ENCODE assay signal across 10 cellular contexts in the genomic region with DNA sequence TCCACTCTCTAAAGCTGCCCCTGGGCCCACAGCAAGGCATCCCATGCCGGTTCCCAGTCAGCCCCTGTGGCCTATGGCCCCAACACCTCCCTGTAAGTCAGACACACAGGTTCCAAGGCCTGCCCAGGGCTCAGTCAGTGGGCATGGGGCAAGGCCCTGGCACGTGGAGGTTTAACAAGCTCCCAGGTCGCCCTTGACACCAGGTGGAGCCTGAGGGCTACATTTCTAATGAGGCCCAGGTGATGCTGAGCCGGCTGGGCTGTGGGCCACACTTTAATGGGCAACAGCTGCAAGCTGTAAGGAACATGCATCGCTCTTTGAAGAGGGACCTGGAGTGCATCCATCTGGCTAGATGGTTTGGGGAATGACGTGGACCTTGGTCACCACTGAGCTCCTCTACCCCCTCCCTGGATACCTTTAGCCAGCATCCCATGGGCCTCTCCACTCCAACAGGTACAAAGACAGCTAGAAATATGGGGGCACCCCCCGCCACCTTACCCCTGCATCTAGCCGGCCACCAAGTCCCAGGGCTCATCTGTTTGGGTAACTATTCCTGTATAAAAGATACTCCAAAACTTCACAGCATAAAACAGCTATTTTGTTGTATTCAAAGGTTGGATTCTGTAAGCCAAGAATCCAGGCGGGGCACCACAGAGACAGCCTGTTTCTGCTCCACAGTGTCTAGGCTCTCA.
DNase-seq lines count a peak whose midpoint lies in the region; ATAC-seq and TF ChIP-seq lines count a peak whose summit lies in the region.
"Had no signal": no experiment of that assay in that cellular context is flagged by ENCODE, and none has a peak within 500 bp of the region (broad histone marks: within the 10 kb centered on the region; RNA-seq: fewer than 3 reads in every experiment).

No MANE protein-coding gene starts in this region.

- H3K27ac ChIP-seq in HCT116 (ENCODE audit: low read depth, low read length) (no peak overlapping the region), OCI-LY1 (ENCODE audit: low read depth, low read length, poor library complexity, severe bottlenecking) (no peak overlapping the region), foreskin keratinocyte (no peak overlapping the region), lower lobe of right lung (no peak overlapping the region)
- H3K27ac ChIP-seq: body of pancreas had no signal

- peak in 2 of 3 experiments; percentile 20 to 41; a peak in 3 of 6 replicates for TF ChIP-seq CTCF in HCT116 (IDR thresholded peaks at IDR 0.05 in 2 of 3, conservative IDR thresholded peaks at IDR 0.05 in 1 of 3; ENCODE audit: borderline replicate concordance in 1 of 3, insufficient read depth in 1 of 3, low read depth in 2 of 3, low read length in 2 of 3)
- TF ChIP-seq CTCF in OCI-LY1 (IDR thresholded peaks at IDR 0.05; ENCODE audit: low read length), result 0 out of 2 replicates have a peak, but pooled peaks have one; percentile 24
- peak; percentile 59 for TF ChIP-seq CTCF in foreskin keratinocyte (conservative IDR thresholded peaks at IDR 0.05)
- TF ChIP-seq CTCF in lower lobe of right lung (IDR thresholded peaks at IDR 0.05), result no peak

- intact Hi-C loops in HCT116 (cut with micrococcal nuclease) (loop anchor here (1.0 kb wide), 1 partner anchor 93 kb away; no protein-coding TSS in a partner anchor), lower lobe of right lung (cut with DNase I) (no loop called here)

- H3K27me3 ChIP-seq in HCT116 (ENCODE audit: insufficient read depth, low read length), result no peaks in the 10 kb centered on the region
- H3K27me3 ChIP-seq in OCI-LY1 (ENCODE audit: insufficient read depth, low read length), result peaks cover 3% of the 10 kb centered on the region; the same call in 1 of the 2 replicates
- no peaks in the 10 kb centered on the region for H3K27me3 ChIP-seq in foreskin keratinocyte
- no peaks in the 10 kb centered on the region for H3K27me3 ChIP-seq in lower lobe of right lung (ENCODE audit: low read depth)
- H3K27me3 ChIP-seq: body of pancreas had no signal

- TF ChIP-seq POLR2A in HCT116 (IDR thresholded peaks at IDR 0.05; ENCODE audit: borderline replicate concordance, extremely low read depth, insufficient read depth, insufficient read length), result no peak

- DNase-seq in COR-L47 (lab: John Stamatoyannopoulos, UW) (peak; percentile 22), HCT116 (ENCODE audit: low read depth, low spot score) (no peak), foreskin keratinocyte (peak in 1 of 2 donors; percentile 72), NOMO-1 (lab: John Stamatoyannopoulos, UW; ENCODE audit: unreplicated experiment in 2 of 2) (no peak), lower lobe of right lung (no peak)
- DNase-seq in stimulated activated CD8-positive, alpha-beta memory T cell treated with anti-CD3 and anti-CD28 coated beads, Interleukin-4, amount 100 ng/mL, for 48 hours, result no peak
- DNase-seq: body of pancreas, GDM1 had no signal

- no peak overlapping the region for H3K4me3 ChIP-seq in HCT116 (replicated peaks in 1 of 2; ENCODE audit: low read depth in 1 of 2, low read length in 2 of 2)
- no peak overlapping the region for H3K4me3 ChIP-seq in OCI-LY1 (ENCODE audit: low read depth, low read length, poor library complexity, severe bottlenecking)
- no peak overlapping the region for H3K4me3 ChIP-seq in lower lobe of right lung
- H3K4me3 ChIP-seq: body of pancreas had no signal

- H3K4me1 ChIP-seq in HCT116 (ENCODE audit: control insufficient read depth in 1 of 2, insufficient read depth in 2 of 2, low read length in 2 of 2), result no peaks in the 10 kb centered on the region
- no peaks in the 10 kb centered on the region for H3K4me1 ChIP-seq in OCI-LY1 (ENCODE audit: insufficient read depth, low read length, severe bottlenecking)
- peaks cover 18% of the 10 kb centered on the region for H3K4me1 ChIP-seq in foreskin keratinocyte
- H3K4me1 ChIP-seq in lower lobe of right lung, result no peaks in the 10 kb centered on the region
- H3K4me1 ChIP-seq: body of pancreas had no signal

- H3K9me3 ChIP-seq in HCT116 (ENCODE audit: control insufficient read depth in 1 of 2, insufficient read depth in 1 of 2, low read depth in 1 of 2, low read length in 2 of 2) (peaks cover 9 to 15% of the 10 kb centered on the region in 2 experiments; a peak in 2 of 4 replicates), OCI-LY1 (ENCODE audit: low read length) (peaks cover 9% of the 10 kb centered on the region; the same call in 1 of the 2 replicates), lower lobe of right lung (peaks cover 4% of the 10 kb centered on the region)

- no TSS peak for BruUV-seq in HCT116 (replicated peaks; lab: Mats Ljungman, UMichigan)

- H4K20me1 ChIP-seq in HCT116 (ENCODE audit: insufficient read depth), result no peaks in the 10 kb centered on the region
- no peaks in the 10 kb centered on the region for H4K20me1 ChIP-seq in OCI-LY1 (ENCODE audit: insufficient read depth, low read length)

- peak; percentile 62 for TF ChIP-seq RAD21 in HCT116 (IDR thresholded peaks at IDR 0.05; ENCODE audit: low read depth)

- peak; percentile 59 for ATAC-seq in HCT116
- peak; percentile 31 for ATAC-seq in foreskin keratinocyte
- ATAC-seq in HG02870 (IDR thresholded peaks at IDR 0.05; ENCODE audit: unreplicated experiment), result no peak
- ATAC-seq in lower lobe of right lung, result no peak
- ATAC-seq: body of pancreas had no signal

- POLR2A ChIA-PET in HCT116 (lab: Charles Lee), result interaction anchor here (1.2 kb wide), 1 partner anchor 93 kb away, joined by 5 read pairs; no protein-coding TSS in a partner anchor

- no peaks in the 10 kb centered on the region for H3K79me2 ChIP-seq in HCT116 (ENCODE audit: insufficient read depth, low read length)
- H3K79me2 ChIP-seq in OCI-LY1 (ENCODE audit: insufficient read depth, low read length), result no peaks in the 10 kb centered on the region

- H3K9ac ChIP-seq in HCT116 (ENCODE audit: low read length) (no peak overlapping the region), OCI-LY1 (ENCODE audit: low read length) (no peak overlapping the region)

- H3K4me2 ChIP-seq in HCT116 (ENCODE audit: low read length), result no peak overlapping the region
- no peak overlapping the region for H3K4me2 ChIP-seq in OCI-LY1 (ENCODE audit: low read length)

- H3F3A ChIP-seq in OCI-LY1 (ENCODE audit: insufficient read depth, low read length), result no peaks in the 10 kb centered on the region

- CTCF ChIA-PET in HCT116 (lab: Charles Lee), result interaction anchor here (1.2 to 2.6 kb wide), 3 partner anchors 9 to 302 kb away, joined by 3 to 39 read pairs (median 13); no protein-coding TSS in a partner anchor

- H3K9me2 ChIP-seq in HCT116 (ENCODE audit: insufficient read depth), result no peaks in the 10 kb centered on the region
- H3K9me2 ChIP-seq in OCI-LY1 (ENCODE audit: low read depth, low read length), result no peaks in the 10 kb centered on the region

- RAD21 ChIA-PET in HCT116 (lab: Charles Lee; ENCODE audit: low non-redundant PET in 1 of 2, low total read pairs in 2 of 2, uncharacterized antibody in 2 of 2, unreplicated experiment in 2 of 2), result interaction anchor here (0.9 to 1.4 kb wide), 4 partner anchors 58 to 93 kb away, joined by 3 to 7 read pairs (median 4); no protein-coding TSS in a partner anchor

- no peak overlapping the region for H2AFZ ChIP-seq in HCT116 (ENCODE audit: low read depth, low read length, poor library complexity, severe bottlenecking)
- H2AFZ ChIP-seq in OCI-LY1 (ENCODE audit: low read length), result no peak overlapping the region

- H3K36me3 ChIP-seq in HCT116 (ENCODE audit: control insufficient read depth in 1 of 2, insufficient read depth in 2 of 2, low read length in 2 of 2) (no peaks in the 10 kb centered on the region), OCI-LY1 (ENCODE audit: insufficient read depth, low read length) (no peaks in the 10 kb centered on the region; the same call in 1 of the 2 replicates), lower lobe of right lung (no peaks in the 10 kb centered on the region)

TF ChIP-seq in HCT116, 20 proteins besides CTCF, POLR2A, EP300 and RAD21:
- TF ChIP-seq, protein P1, sequence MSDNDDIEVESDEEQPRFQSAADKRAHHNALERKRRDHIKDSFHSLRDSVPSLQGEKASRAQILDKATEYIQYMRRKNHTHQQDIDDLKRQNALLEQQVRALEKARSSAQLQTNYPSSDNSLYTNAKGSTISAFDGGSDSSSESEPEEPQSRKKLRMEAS (IDR thresholded peaks at IDR 0.05), result no peak
- no peak for TF ChIP-seq SP1 (IDR thresholded peaks at IDR 0.05; ENCODE audit: low read depth)
- TF ChIP-seq, protein P2, sequence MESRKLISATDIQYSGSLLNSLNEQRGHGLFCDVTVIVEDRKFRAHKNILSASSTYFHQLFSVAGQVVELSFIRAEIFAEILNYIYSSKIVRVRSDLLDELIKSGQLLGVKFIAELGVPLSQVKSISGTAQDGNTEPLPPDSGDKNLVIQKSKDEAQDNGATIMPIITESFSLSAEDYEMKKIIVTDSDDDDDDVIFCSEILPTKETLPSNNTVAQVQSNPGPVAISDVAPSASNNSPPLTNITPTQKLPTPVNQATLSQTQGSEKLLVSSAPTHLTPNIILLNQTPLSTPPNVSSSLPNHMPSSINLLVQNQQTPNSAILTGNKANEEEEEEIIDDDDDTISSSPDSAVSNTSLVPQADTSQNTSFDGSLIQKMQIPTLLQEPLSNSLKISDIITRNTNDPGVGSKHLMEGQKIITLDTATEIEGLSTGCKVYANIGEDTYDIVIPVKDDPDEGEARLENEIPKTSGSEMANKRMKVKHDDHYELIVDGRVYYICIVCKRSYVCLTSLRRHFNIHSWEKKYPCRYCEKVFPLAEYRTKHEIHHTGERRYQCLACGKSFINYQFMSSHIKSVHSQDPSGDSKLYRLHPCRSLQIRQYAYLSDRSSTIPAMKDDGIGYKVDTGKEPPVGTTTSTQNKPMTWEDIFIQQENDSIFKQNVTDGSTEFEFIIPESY (IDR thresholded peaks at IDR 0.05; ENCODE audit: extremely low read depth, insufficient replicate concordance, low read length), result no peak
- no peak for TF ChIP-seq CBX3 (IDR thresholded peaks at IDR 0.05; ENCODE audit: low read depth)
- no peak for TF ChIP-seq CEBPB (IDR thresholded peaks at IDR 0.05; ENCODE audit: low read depth)
- no peak for TF ChIP-seq SRF (IDR thresholded peaks at IDR 0.05; ENCODE audit: low read depth)
- no peak for TF ChIP-seq ZNF274 (IDR thresholded peaks at IDR 0.05; ENCODE audit: low read depth, low read length)
- TF ChIP-seq JUND (IDR thresholded peaks at IDR 0.05), result no peak
- no peak for TF ChIP-seq FOSL1 (IDR thresholded peaks at IDR 0.05; ENCODE audit: low read depth)
- no peak for TF ChIP-seq YY1 (IDR thresholded peaks at IDR 0.05; ENCODE audit: extremely low read depth, insufficient replicate concordance, low read depth, low read length)
- no peak for TF ChIP-seq SIN3A (IDR thresholded peaks at IDR 0.05; ENCODE audit: low read depth)
TF ChIP-seq in HCT116: peak in this region for 0.

Comparison
In these comparisons a context has a peak if more than half of its experiments do, and no peak if none do; other contexts are left out.
1. ATAC-seq: peak in HCT116 (single experiment) and foreskin keratinocyte (single experiment); none in HG02870 (single experiment) and lower lobe of right lung (0 of 2).